15 cellular contexts compared by ENCODE assay signal in genomic region chr2:109339519-109339991, GRCh38.
DNase-seq lines count a peak whose midpoint lies in the region; ATAC-seq, FAIRE-seq and TF ChIP-seq lines count a peak whose summit lies in the region.
"Had no signal": no experiment of that assay in that cellular context is flagged by ENCODE, and none has a peak within 500 bp of the region (broad histone marks: within the 10 kb centered on the region; RNA-seq: fewer than 3 reads in every experiment).

No MANE protein-coding gene starts in this region.

- no peak for TF ChIP-seq POLR2A in H54 (IDR thresholded peaks at IDR 0.05; ENCODE audit: low read depth, low read length)

- peaks cover 58% of the 10 kb centered on the region for H3K4me1 ChIP-seq in SJSA1 (replicated peaks)

- ATAC-seq in GM18520 (IDR thresholded peaks at IDR 0.05; ENCODE audit: unreplicated experiment), result no peak
- ATAC-seq: activated CD8-positive, alpha-beta T cell treated with anti-CD3 and anti-CD28 coated beads, Interleukin-2, amount 10 ng/mL, durations not matched to agents 7 days and 5 days had no signal

- no peak overlapping the region for H3K4me3 ChIP-seq in SJSA1
- no peak overlapping the region for H3K4me3 ChIP-seq in fibroblast of villous mesenchyme (ENCODE audit: low read depth, low read length)

- H3K27ac ChIP-seq in SJSA1, result peak overlapping the region; percentile 75

- H3K9me3 ChIP-seq in SJSA1 (replicated peaks), result no peaks in the 10 kb centered on the region

- no peaks in the 10 kb centered on the region for H3K36me3 ChIP-seq in SJSA1

- DNase-seq in AG08396 (ENCODE audit: low spot score), result peak; percentile 56
- no peak for DNase-seq in H54 (ENCODE audit: insufficient read length, low spot score)
- peak; percentile 77 to 87 for DNase-seq in SJSA1 (ENCODE audit: low read depth in 1 of 2, low spot score in 2 of 2)
- peak; percentile 94 for DNase-seq in fibroblast of villous mesenchyme (ENCODE audit: low read depth)
- no peak for DNase-seq in GDM1 (lab: John Stamatoyannopoulos, UW)
- DNase-seq in nucleus accumbens (lab: John Stamatoyannopoulos, UW), result no peak
- DNase-seq in pons (ENCODE audit: low spot score), result no peak
- DNase-seq: activated CD8-positive, alpha-beta T cell treated with anti-CD3 and anti-CD28 coated beads, Interleukin-2, amount 10 ng/mL, durations not matched to agents 7 days and 5 days; CD4-positive, CD25-positive, alpha-beta regulatory T cell; cerebellar nuclear complex; immature natural killer cell; NCI-H2171; T1000 had no signal

- peak; percentile 48 for FAIRE-seq in H54 (lab: Jason Lieb, UNC)
- FAIRE-seq: RCC 7860 had no signal

- no peaks in the 10 kb centered on the region for H3K27me3 ChIP-seq in SJSA1 (replicated peaks)

- TF ChIP-seq CTCF in fibroblast of villous mesenchyme (IDR thresholded peaks at IDR 0.05; ENCODE audit: insufficient read depth, low read depth, low read length), result no peak

Comparison
In these comparisons a context has a peak if more than half of its experiments do, and no peak if none do; other contexts are left out.
1. DNase-seq: peak in AG08396 (single experiment), SJSA1 (2 of 2) and fibroblast of villous mesenchyme (single experiment); none in H54 (single experiment), GDM1 (single experiment), nucleus accumbens (0 of 56) and pons (single experiment).